8 cellular contexts compared by ENCODE assay signal in genomic region chr2:37005118-37005868, GRCh38. TPM values are rescaled to one million over a fixed set of nuclear protein-coding genes. Genes with fewer than 3 reads are reported as not detected.
A peak's percentile ranks its signal among the peaks of the same experiment; 100 is the strongest.
DNase-seq lines count a peak whose midpoint lies in the region; ATAC-seq and TF ChIP-seq lines count a peak whose summit lies in the region.

No MANE protein-coding gene starts in this region.

- no peak overlapping the region for H3K4me3 ChIP-seq in BJ (ENCODE audit: low read depth, low read length)
- H3K4me3 ChIP-seq in endodermal cell (ENCODE audit: low read length) = no peak overlapping the region

- POLR2A ChIA-PET in BJ (lab: Charles Lee) = no interaction called here

- no peak overlapping the region for H3K27ac Mint-ChIP-seq in endodermal cell
- no peak overlapping the region for H3K27ac Mint-ChIP-seq in nephron

- peak; percentile 26; the same call in 1 of the 2 replicates for TF ChIP-seq CTCF in BJ (IDR thresholded peaks at IDR 0.05; ENCODE audit: insufficient read depth, low read depth, low read length)
- TF ChIP-seq CTCF in endodermal cell (conservative IDR thresholded peaks at IDR 0.05) = peak; percentile 82
- peak in 2 of 3 experiments; percentile 31 to 45 for TF ChIP-seq CTCF in nephron (IDR thresholded peaks at IDR 0.05; ENCODE audit: unreplicated experiment in 3 of 3)

- ATAC-seq in GM18861 (IDR thresholded peaks at IDR 0.05; ENCODE audit: unreplicated experiment) = peak; percentile 99
- peak; percentile 99 for ATAC-seq in HG02981 (IDR thresholded peaks at IDR 0.05; ENCODE audit: unreplicated experiment)

- H3K9me3 Mint-ChIP-seq in endodermal cell (no peaks in the 10 kb centered on the region), nephron (no peaks in the 10 kb centered on the region)

- H3K4me1 ChIP-seq in endodermal cell (ENCODE audit: control insufficient read depth, insufficient read depth, low read length) = no peaks in the 10 kb centered on the region

- H3K36me3 ChIP-seq in BJ (ENCODE audit: control insufficient read depth, insufficient read depth, low read length) (no peaks in the 10 kb centered on the region; the same call in 1 of the 2 replicates), endodermal cell (ENCODE audit: control insufficient read depth, insufficient read depth, low read length) (peaks cover 41% of the 10 kb centered on the region)

- H3K4me3 Mint-ChIP-seq in endodermal cell = no peak overlapping the region
- H3K4me3 Mint-ChIP-seq in nephron = no peak overlapping the region

- no peaks in the 10 kb centered on the region for H3K27me3 ChIP-seq in BJ (ENCODE audit: control insufficient read depth, insufficient read depth, low read length)
- no peaks in the 10 kb centered on the region for H3K27me3 ChIP-seq in endodermal cell (ENCODE audit: control insufficient read depth, insufficient read depth, low read length, poor library complexity, severe bottlenecking)

- no peaks in the 10 kb centered on the region for H3K9me3 ChIP-seq in endodermal cell (ENCODE audit: control insufficient read depth, low read length)

- H3K27ac ChIP-seq in endodermal cell (ENCODE audit: low read depth, low read length) = no peak overlapping the region

- H3K9ac ChIP-seq in endodermal cell (ENCODE audit: extremely low read depth, low read length, poor library complexity, severe bottlenecking) = no peak overlapping the region

- H3K4me1 Mint-ChIP-seq in endodermal cell (peaks cover 16% of the 10 kb centered on the region), nephron (no peaks in the 10 kb centered on the region)

- CTCF ChIA-PET in BJ (lab: Yijun Ruan, JAX) = no interaction called here

- H3K36me3 Mint-ChIP-seq in endodermal cell (ENCODE audit: low read depth) = peaks cover 30% of the 10 kb centered on the region
- peaks cover 41% of the 10 kb centered on the region for H3K36me3 Mint-ChIP-seq in nephron (ENCODE audit: low read depth)

- H3K27me3 Mint-ChIP-seq in endodermal cell (ENCODE audit: insufficient read depth) (no peaks in the 10 kb centered on the region), nephron (ENCODE audit: low read depth) (peaks cover 3% of the 10 kb centered on the region)

- WGBS in endodermal cell (ENCODE audit: insufficient coverage in 1 of 2, insufficient read length in 1 of 2), 2 experiments = 76 to 78% methylated on average over 7 to 8 of the region's 8 CpGs

- DNase-seq in BJ (ENCODE audit: low read depth) (no peak), OCI-M1 (lab: John Stamatoyannopoulos, UW) (peak; percentile 91), endodermal cell (peak; percentile 68), occipital lobe (lab: John Stamatoyannopoulos, UW) (no peak), NCI-H2029 (lab: John Stamatoyannopoulos, UW) (no peak)

RNA-seq across cellular contexts. Expression of gene STRN, which starts 39.0 kb away (rescaled TPM):
- polyA plus RNA-seq in BJ (2011; rRNA removed) = 8.5 and 18.0 TPM in 2 replicates
- polyA minus RNA-seq in BJ (2011; rRNA and poly(A)+ RNA removed) = 15.4 and 16.5 TPM in 2 replicates
- total RNA-seq in endodermal cell (10 to 100 TPM; 44.0 to 50.6 TPM), occipital lobe (30.9 TPM)
- 17.1 TPM for polyA plus RNA-seq in endodermal cell (2013, experiment 1 of 2)
- polyA plus RNA-seq in endodermal cell (2013, experiment 2 of 2) = 16.8 TPM

Comparison
In these comparisons a context has a peak if more than half of its experiments do, and no peak if none do; other contexts are left out.
1. DNase-seq: peak in OCI-M1 (single experiment) and endodermal cell (single experiment); none in BJ (single experiment), occipital lobe (single experiment) and NCI-H2029 (single experiment).
2. CTCF ChIP-seq: peak in every context shown above with its lines; median percentile 82 in endodermal cell; 38 in nephron; 26 in BJ.